Comparison of ENCODE assay signal across 19 cellular contexts in the genomic region with DNA sequence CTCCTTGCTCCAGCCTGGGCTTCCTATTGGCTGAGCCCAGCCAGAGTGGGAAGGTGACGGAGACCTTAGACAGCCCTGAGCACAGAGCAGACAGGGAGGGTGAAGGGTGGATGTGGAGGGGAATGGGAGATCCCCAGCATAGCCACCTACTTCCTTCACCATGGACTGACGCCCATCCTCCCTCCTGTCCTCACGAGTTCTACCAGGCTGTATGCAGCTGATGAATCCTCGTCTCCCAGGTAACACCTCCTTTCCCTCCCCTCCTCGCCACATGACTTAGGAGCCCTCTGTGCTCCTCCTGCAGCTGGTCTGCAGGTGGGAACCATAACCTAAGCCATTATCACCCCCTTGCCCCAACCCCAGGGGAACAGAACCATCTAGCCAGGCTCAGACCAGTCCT. TPM values are rescaled to one million over a fixed set of nuclear protein-coding genes. Genes with fewer than 3 reads are reported as not detected.
DNase-seq lines count a peak whose midpoint lies in the region; ATAC-seq and TF ChIP-seq lines count a peak whose summit lies in the region.
"Had no signal": no experiment of that assay in that cellular context is flagged by ENCODE, and none has a peak within 500 bp of the region (broad histone marks: within the 10 kb centered on the region; RNA-seq: fewer than 3 reads in every experiment).

No MANE protein-coding gene starts in this region.

- H2BK15ac ChIP-seq in neuronal stem cell (ENCODE audit: low read length) = no peak overlapping the region

- H3K23ac ChIP-seq in neuronal stem cell (ENCODE audit: low read depth, low read length, poor library complexity) = peak overlapping the region; percentile 51

- H2BK5ac ChIP-seq in neuronal stem cell (ENCODE audit: low read length) = no peak overlapping the region

- no peaks in the 10 kb centered on the region for H3K4me1 Mint-ChIP-seq in immature natural killer cell
- H3K4me1 Mint-ChIP-seq in HFFc6 (ENCODE audit: low read depth) = no peaks in the 10 kb centered on the region
- H3K4me1 Mint-ChIP-seq: activated CD4-positive, alpha-beta T cell treated with anti-CD3 and anti-CD28 coated beads for 36 hours; CD14-positive monocyte; stimulated activated naive B cell treated with anti-CD40 and anti-IgM and Interleukin-4, amounts not matched to agents 10 μg/mL and 1 μg/mL and 100 μg/mL, for 72 hours had no signal

- no peaks in the 10 kb centered on the region for H3K9me3 ChIP-seq in neuronal stem cell (replicated peaks in 1 of 2; ENCODE audit: control insufficient read depth in 2 of 2, insufficient read depth in 1 of 2, low read depth in 1 of 2, low read length in 2 of 2)
- H3K9me3 ChIP-seq: heart right ventricle, SJCRH30 had no signal

- H3K36me3 Mint-ChIP-seq in immature natural killer cell (no peaks in the 10 kb centered on the region), HFFc6 (ENCODE audit: low read depth) (no peaks in the 10 kb centered on the region)
- H3K36me3 Mint-ChIP-seq: CD14-positive monocyte had no signal

- H4K8ac ChIP-seq in neuronal stem cell (ENCODE audit: low read depth, low read length) = no peak overlapping the region

- H3K4me3 Mint-ChIP-seq in immature natural killer cell (no peak overlapping the region), HFFc6 (no peak overlapping the region)
- H3K4me3 Mint-ChIP-seq: activated CD4-positive, alpha-beta T cell treated with anti-CD3 and anti-CD28 coated beads for 36 hours; CD14-positive monocyte; nephron progenitor cell; stimulated activated naive B cell treated with anti-CD40 and anti-IgM and Interleukin-4, amounts not matched to agents 10 μg/mL and 1 μg/mL and 100 μg/mL, for 72 hours had no signal

- H2AK5ac ChIP-seq in neuronal stem cell (ENCODE audit: low read depth, low read length) = peak overlapping the region; percentile 64

- ATAC-seq in HG03095 (IDR thresholded peaks at IDR 0.05; ENCODE audit: unreplicated experiment) = no peak
- ATAC-seq: activated CD4-positive, alpha-beta T cell treated with anti-CD3 and anti-CD28 coated beads for 36 hours; stimulated activated naive B cell treated with anti-CD40 and anti-IgM and Interleukin-4, amounts not matched to agents 10 μg/mL and 1 μg/mL and 100 μg/mL, for 72 hours had no signal

- TF ChIP-seq CTCF in HFFc6 (IDR thresholded peaks at IDR 0.05) = no peak

- no peak overlapping the region for H2BK12ac ChIP-seq in neuronal stem cell (ENCODE audit: low read length)

- DNase-seq in NCI-H2107 treated with DMSO at 0.1 percent for 48 hours (lab: John Stamatoyannopoulos, UW; ENCODE audit: unreplicated experiment) = peak; percentile 60
- no peak for DNase-seq in NCI-H2107 (lab: John Stamatoyannopoulos, UW)
- DNase-seq in NCI-H1105 (lab: John Stamatoyannopoulos, UW) = peak; percentile 73
- DNase-seq in NCI-H524 treated with DMSO at 0.1 percent for 48 hours (lab: John Stamatoyannopoulos, UW) = peak; percentile 58
- no peak for DNase-seq in neuronal stem cell (ENCODE audit: low spot score)
- no peak for DNase-seq in immature natural killer cell
- no peak for DNase-seq in HFFc6
- DNase-seq: activated CD4-positive, alpha-beta T cell treated with anti-CD3 and anti-CD28 coated beads for 36 hours; nephron progenitor cell; SJCRH30; stimulated activated naive B cell treated with anti-CD40 and anti-IgM and Interleukin-4, amounts not matched to agents 10 μg/mL and 1 μg/mL and 100 μg/mL, for 72 hours; T-helper 9 cell had no signal

- no peaks in the 10 kb centered on the region for H3K9me3 Mint-ChIP-seq in immature natural killer cell
- H3K9me3 Mint-ChIP-seq in HFFc6 = no peaks in the 10 kb centered on the region
- H3K9me3 Mint-ChIP-seq: nephron progenitor cell had no signal

- no peaks in the 10 kb centered on the region for H3K79me1 ChIP-seq in neuronal stem cell (ENCODE audit: low read depth, low read length)

- H3K27me3 ChIP-seq in neuronal stem cell (ENCODE audit: control insufficient read depth in 3 of 3, insufficient read depth in 3 of 3, low read depth in 1 of 3, low read length in 3 of 3) = peaks cover 0 to 22% (median 0%) of the 10 kb centered on the region in 3 experiments

- no peak overlapping the region for H3K27ac ChIP-seq in neuronal stem cell (replicated peaks; ENCODE audit: low read length)
- H3K27ac ChIP-seq: heart right ventricle, SJCRH30 had no signal

- H4K91ac ChIP-seq in neuronal stem cell (ENCODE audit: low read depth, low read length, poor library complexity) = no peak overlapping the region

- H3K9ac ChIP-seq in neuronal stem cell (ENCODE audit: low read depth, low read length, poor library complexity) = no peak overlapping the region

- no peak overlapping the region for H3K14ac ChIP-seq in neuronal stem cell (ENCODE audit: low read length)

- no peak overlapping the region for H2BK120ac ChIP-seq in neuronal stem cell (ENCODE audit: low read depth, low read length)

- H3K27me3 Mint-ChIP-seq in immature natural killer cell (ENCODE audit: low read depth in 3 of 3) = peaks cover 11 to 20% (median 17%) of the 10 kb centered on the region in 3 donors
- peaks cover 16% of the 10 kb centered on the region for H3K27me3 Mint-ChIP-seq in HFFc6 (ENCODE audit: insufficient read depth)

- no peak overlapping the region for H3K4me2 ChIP-seq in neuronal stem cell (ENCODE audit: insufficient read depth, low read length, poor library complexity, severe bottlenecking)

- H2AFZ ChIP-seq in neuronal stem cell (ENCODE audit: low read length) = no peak overlapping the region

- H3K27ac Mint-ChIP-seq in immature natural killer cell = no peak overlapping the region
- H3K27ac Mint-ChIP-seq in HFFc6 = no peak overlapping the region
- H3K27ac Mint-ChIP-seq: activated CD4-positive, alpha-beta T cell treated with anti-CD3 and anti-CD28 coated beads for 36 hours; CD14-positive monocyte; nephron progenitor cell; stimulated activated naive B cell treated with anti-CD40 and anti-IgM and Interleukin-4, amounts not matched to agents 10 μg/mL and 1 μg/mL and 100 μg/mL, for 72 hours had no signal

- H3K4me1 ChIP-seq in neuronal stem cell (ENCODE audit: control insufficient read depth in 2 of 2, insufficient read depth in 1 of 2, low read depth in 1 of 2, low read length in 2 of 2) = peaks cover 4 to 23% of the 10 kb centered on the region in 2 donors
- H3K4me1 ChIP-seq: heart right ventricle, SJCRH30 had no signal

- H3K36me3 ChIP-seq in neuronal stem cell (replicated peaks in 1 of 2; ENCODE audit: control insufficient read depth in 2 of 2, insufficient read depth in 2 of 2, low read length in 2 of 2) = no peaks in the 10 kb centered on the region
- H3K36me3 ChIP-seq: heart right ventricle, SJCRH30 had no signal

- peak overlapping the region; percentile 54 for H3K18ac ChIP-seq in neuronal stem cell (ENCODE audit: low read length)

- no peak overlapping the region for H3K4me3 ChIP-seq in neuronal stem cell (ENCODE audit: low read length in 2 of 2)
- H3K4me3 ChIP-seq: heart right ventricle, SJCRH30 had no signal

- no CpG with 5 or more reads among the region's 5 CpGs for WGBS in neuronal stem cell (ENCODE audit: extremely low coverage in 2 of 2, insufficient read length in 2 of 2, insufficient replicate concordance in 1 of 2), 2 donors

- no peak overlapping the region for H3K4ac ChIP-seq in neuronal stem cell (ENCODE audit: low read length)

RNA-seq across cellular contexts. Expression of a gene that starts 9.0 kb away (rescaled TPM):
- polyA plus RNA-seq in neuronal stem cell (2013, experiment 1 of 2) = 2.5 TPM
- polyA plus RNA-seq in neuronal stem cell (2013, experiment 2 of 2) = 2.4 TPM
- not detected for polyA plus RNA-seq in immature natural killer cell
- total RNA-seq in HFFc6 (2021; fragmentation: NEBNext Ultra II Directional; extraction: Animal tissue kit (Norgen Biotek cat#: 25700)) = not detected
- total RNA-seq: activated CD4-positive, alpha-beta T cell treated with anti-CD3 and anti-CD28 coated beads for 36 hours; aorta; HT1080; renal cortical epithelial cell; SJCRH30; ureter had no signal
- polyA plus RNA-seq: aorta, CD14-positive monocyte, heart right ventricle had no signal

Comparison
In these comparisons a context has a peak if more than half of its experiments do, and no peak if none do; other contexts are left out.
1. DNase-seq: peak in NCI-H2107 treated with DMSO at 0.1 percent for 48 hours (single experiment), NCI-H1105 (single experiment) and NCI-H524 treated with DMSO at 0.1 percent for 48 hours (single experiment); none in NCI-H2107 (single experiment), neuronal stem cell (single experiment), immature natural killer cell (0 of 3) and HFFc6 (single experiment).